Comparison of ENCODE assay signal across 8 cellular contexts in the genomic region with DNA sequence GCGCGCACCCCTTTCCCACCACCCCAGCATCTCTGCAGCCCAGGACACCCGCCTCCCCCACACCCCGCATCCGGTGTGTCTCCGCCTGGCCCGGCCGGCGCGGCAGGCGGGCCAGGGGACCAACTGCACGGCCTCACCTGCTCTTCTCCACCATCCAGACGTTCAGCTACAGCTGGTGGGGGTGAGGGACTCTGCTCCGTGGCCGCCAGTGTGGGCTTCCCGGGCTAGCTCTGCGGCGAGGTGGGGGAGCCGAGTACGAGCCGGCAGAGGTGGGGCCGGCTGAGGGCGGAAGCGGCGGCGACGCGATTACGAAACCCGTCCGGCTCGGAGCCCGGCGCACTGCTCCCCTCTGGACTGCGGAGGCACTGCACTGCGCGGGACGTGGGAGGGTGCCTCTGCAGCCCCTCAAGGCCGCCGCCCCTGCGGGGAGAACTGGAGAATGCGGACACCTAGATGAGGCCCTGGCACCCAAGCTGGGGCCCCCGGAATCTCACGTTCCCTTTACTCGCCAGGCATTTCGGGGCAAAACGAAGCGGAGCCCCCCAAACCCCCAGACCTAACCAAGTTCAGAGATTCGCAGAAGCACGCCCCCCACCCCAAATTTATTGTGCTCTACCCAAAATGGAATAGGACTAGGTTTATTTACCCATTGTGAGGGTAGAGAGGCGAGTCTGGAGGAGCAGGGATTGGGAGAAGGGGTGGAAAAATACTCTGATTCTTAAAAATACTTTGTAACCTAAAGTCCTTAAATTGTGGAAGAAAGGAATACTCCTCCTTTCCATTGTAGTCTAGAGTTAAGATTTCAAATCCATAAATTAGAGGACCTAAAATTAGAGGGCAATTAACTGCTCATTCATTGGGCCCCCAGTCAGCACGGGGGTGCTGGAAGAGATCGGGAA. TPM values are rescaled to one million over a fixed set of nuclear protein-coding genes. Genes with fewer than 3 reads are reported as not detected.
DNase-seq lines count a peak whose midpoint lies in the region; ATAC-seq and TF ChIP-seq lines count a peak whose summit lies in the region.

A gene with protein sequence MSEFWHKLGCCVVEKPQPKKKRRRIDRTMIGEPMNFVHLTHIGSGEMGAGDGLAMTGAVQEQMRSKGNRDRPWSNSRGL (minus strand): TSS at position 281 of the 899 bp plus-strand sequence. CDS start 3,892 bp downstream, outside the sequence.

- peaks cover 35% of the 10 kb centered on the region for H3K36me3 Mint-ChIP-seq in neural progenitor cell

- TF ChIP-seq CTCF in foreskin fibroblast (IDR thresholded peaks at IDR 0.05; ENCODE audit: low read depth, low read length) (peak; percentile 75), neural progenitor cell (IDR thresholded peaks at IDR 0.05) (peak; percentile 71)

- H3K36me3 ChIP-seq in neural progenitor cell = no peaks in the 10 kb centered on the region
- peaks cover 0 to 23% (median 18%) of the 10 kb centered on the region in 5 donors for H3K36me3 ChIP-seq in subcutaneous abdominal adipose tissue (ENCODE audit: control insufficient read depth in 5 of 5, insufficient read depth in 5 of 5, low read length in 5 of 5)

- peak within 1 kb of the TSS; percentile 93 for H3K4me3 Mint-ChIP-seq in neural progenitor cell

- peak within 1 kb of the TSS; percentile 75 for H3K9ac ChIP-seq in neural progenitor cell
- H3K9ac ChIP-seq in subcutaneous abdominal adipose tissue (ENCODE audit: low read length in 5 of 5) = peak within 1 kb of the TSS; percentile 82 to 98 (median 95)

- peaks cover 23% of the 10 kb centered on the region for H4K20me1 ChIP-seq in neural progenitor cell (ENCODE audit: low read depth)

- H2AFZ ChIP-seq in neural progenitor cell (replicated peaks) = peak within 1 kb of the TSS; percentile 75

- H3K4me1 Mint-ChIP-seq in neural progenitor cell = peaks cover 39% of the 10 kb centered on the region

- peaks cover 21% of the 10 kb centered on the region for H3F3A ChIP-seq in neural progenitor cell (ENCODE audit: low read depth)

- H3K4me2 ChIP-seq in neural progenitor cell = peak within 1 kb of the TSS; percentile 90

- H3K27me3 ChIP-seq in neural progenitor cell = no peaks in the 10 kb centered on the region
- H3K27me3 ChIP-seq in subcutaneous abdominal adipose tissue (ENCODE audit: control insufficient read depth in 5 of 5, insufficient read depth in 4 of 5, low read length in 5 of 5) = no peaks in the 10 kb centered on the region

- H3K9me3 ChIP-seq in neural progenitor cell (ENCODE audit: low read depth) (no peaks in the 10 kb centered on the region), subcutaneous abdominal adipose tissue (ENCODE audit: control insufficient read depth in 5 of 5, low read length in 5 of 5) (no peaks in the 10 kb centered on the region)

- ATAC-seq in GM21786 (IDR thresholded peaks at IDR 0.05; ENCODE audit: unreplicated experiment) = peak; percentile 69

- H3K27me3 Mint-ChIP-seq in neural progenitor cell (ENCODE audit: insufficient read depth, low read depth) = peaks cover 11% of the 10 kb centered on the region

- DNase-seq in Daoy (ENCODE audit: low read depth) = peak; percentile 94
- peak; percentile 81 for DNase-seq in LHCN-M2 (ENCODE audit: low read depth)
- DNase-seq in SHP77 (lab: John Stamatoyannopoulos, UW) = peak; percentile 93 to 96
- peak; percentile 93 for DNase-seq in activated effector memory CD4-positive, alpha-beta T cell treated with anti-CD3 and anti-CD28 coated beads, Interleukin-2, amount 50 U/mL, for 16 hours
- DNase-seq in foreskin fibroblast = peak; percentile 75 to 93
- DNase-seq in neural progenitor cell (ENCODE audit: low spot score) = peak; percentile 95

- peaks cover 89% of the 10 kb centered on the region for H3K79me2 ChIP-seq in neural progenitor cell (ENCODE audit: low read depth)

- peak within 1 kb of the TSS; percentile 92 for H3K27ac Mint-ChIP-seq in neural progenitor cell

- no peaks in the 10 kb centered on the region for H3K9me3 Mint-ChIP-seq in neural progenitor cell

- H3K4me1 ChIP-seq in neural progenitor cell (peaks cover 17% of the 10 kb centered on the region), subcutaneous abdominal adipose tissue (ENCODE audit: control insufficient read depth in 5 of 5, insufficient read depth in 5 of 5, low read length in 5 of 5) (peaks cover 11 to 55% (median 47%) of the 10 kb centered on the region in 5 donors)

- H3K4me3 ChIP-seq in foreskin fibroblast (ENCODE audit: low read depth in 1 of 2, low read length in 2 of 2) (peak within 1 kb of the TSS; percentile 73 to 94), neural progenitor cell (peak within 1 kb of the TSS; percentile 89), subcutaneous abdominal adipose tissue (ENCODE audit: low read depth in 1 of 5, low read length in 5 of 5) (peak within 1 kb of the TSS; percentile 78 to 98 (median 97))

- H3K27ac ChIP-seq in neural progenitor cell = peak within 1 kb of the TSS; percentile 76
- H3K27ac ChIP-seq in subcutaneous abdominal adipose tissue (ENCODE audit: low read depth, low read length) = peak within 1 kb of the TSS; percentile 94

RNA-seq across cellular contexts. Expression of the gene that starts here (rescaled TPM):
- total RNA-seq in Daoy (2014; rRNA removed; shearing (Covaris generic)) = 48.8 and 55.1 TPM in 2 replicates
- total RNA-seq in LHCN-M2 (2014; rRNA removed) = 71.2 and 85.9 TPM in 2 replicates
- 44.5 TPM for polyA plus RNA-seq in LHCN-M2 (2012)
- 50.7 and 54.9 TPM in 2 replicates for total RNA-seq in neural progenitor cell (ENCODE audit: low replicate concordance)

Comparison
In these comparisons a context has a peak if more than half of its experiments do, and no peak if none do; other contexts are left out.
1. Peak in every context shown above with its lines: DNase-seq, ATAC-seq, H3K4me3 ChIP-seq and H3K27ac ChIP-seq.